Comparison of ENCODE assay signal across 28 cellular contexts in the genomic region with DNA sequence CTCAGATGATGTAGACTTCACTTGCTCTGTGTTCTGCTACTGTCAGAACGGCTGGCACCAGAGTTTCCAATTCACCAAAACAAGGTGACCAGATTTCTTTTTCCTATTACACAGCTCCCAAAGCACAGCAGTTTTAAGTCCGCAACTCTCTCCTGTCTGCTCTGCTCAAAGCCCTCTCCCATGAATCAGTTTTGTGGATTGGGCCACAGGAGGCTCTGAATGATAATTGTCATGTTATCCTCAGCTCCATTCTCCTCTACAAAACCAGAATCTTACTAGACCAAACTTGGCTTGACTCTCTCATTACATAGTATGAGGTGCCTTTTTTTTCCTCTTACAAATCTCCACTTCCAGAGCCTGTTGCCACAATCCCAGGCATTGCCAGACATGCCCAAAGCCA.
"Had no signal": no experiment of that assay in that cellular context is flagged by ENCODE, and none has a peak within 500 bp of the region (broad histone marks: within the 10 kb centered on the region; RNA-seq: fewer than 3 reads in every experiment).

No MANE protein-coding gene starts in this region.

- H3K36me3 Mint-ChIP-seq: activated naive CD4-positive, alpha-beta T cell treated with anti-CD3 and anti-CD28 coated beads, Interleukin-2, amount 50 U/mL, for 24 hours; memory B cell; naive B cell had no signal

- H3K9me3 Mint-ChIP-seq: activated naive CD4-positive, alpha-beta T cell treated with anti-CD3 and anti-CD28 coated beads, Interleukin-2, amount 50 U/mL, for 24 hours; activated T-helper 1 cell treated with anti-CD3 and anti-CD28 coated beads, Interleukin-12 subunit alpha, Interleukin-12 subunit beta, Interleukin-2, Interleukin-4 antibody, amounts not matched to agents 30 ng/mL and 10 ng/mL and 1 ng/mL, durations not matched to agents 14 hours and 24 hours and 36 hours; dendritic cell treated with granulocyte-macrophage colony-stimulating factor and Interleukin-4, amounts not matched to agents 40 ng/mL and 50 ng/mL, for 4 days; memory B cell; naive B cell; neural crest cell had no signal

- H3K4me1 ChIP-seq: body of pancreas, prostate gland, upper lobe of left lung had no signal

- H3K9me3 ChIP-seq: body of pancreas, mucosa of descending colon, ovary, prostate gland, upper lobe of left lung had no signal

- DNase-seq: activated CD4-positive, alpha-beta T cell treated with anti-CD3 and anti-CD28 coated beads for 1 hour; activated CD4-positive, alpha-beta T cell treated with anti-CD3 and anti-CD28 coated beads, Interleukin-2, amount 50 U/mL, for 1 hour; activated CD8-positive, alpha-beta T cell treated with anti-CD3 and anti-CD28 coated beads, Interleukin-2, amount 10 ng/mL, durations not matched to agents 7 days and 5 days; activated gamma-delta T cell; anterior cingulate cortex; body of pancreas; caudate nucleus; effector CD4-positive, alpha-beta T cell; foreskin melanocyte; hypothalamus; left cardiac atrium; mucosa of descending colon; naive B cell; ovary; stimulated activated CD4-positive, alpha-beta T cell treated with anti-CD3 and anti-CD28 coated beads, Interleukin-4, amount 100 ng/mL, for 4 hours; stimulated activated naive CD8-positive, alpha-beta T cell treated with anti-CD3 and anti-CD28 coated beads, Interleukin-15, Interleukin-2, amounts not matched to agents 100 U/mL and 50 U/mL, for 24 hours; T-helper 1 cell; upper lobe of left lung; WERI-Rb-1 had no signal

- H3K4me1 Mint-ChIP-seq: activated naive CD4-positive, alpha-beta T cell treated with anti-CD3 and anti-CD28 coated beads, Interleukin-2, amount 50 U/mL, for 24 hours; memory B cell; naive B cell; neural crest cell had no signal

- H3K27ac Mint-ChIP-seq: activated CD8-positive, alpha-beta T cell treated with anti-CD3 and anti-CD28 coated beads, Interleukin-2, amount 10 ng/mL, durations not matched to agents 7 days and 5 days; activated naive CD4-positive, alpha-beta T cell treated with anti-CD3 and anti-CD28 coated beads, Interleukin-2, amount 50 U/mL, for 24 hours; activated T-helper 1 cell treated with anti-CD3 and anti-CD28 coated beads, Interleukin-12 subunit alpha, Interleukin-12 subunit beta, Interleukin-2, Interleukin-4 antibody, amounts not matched to agents 30 ng/mL and 10 ng/mL and 1 ng/mL, durations not matched to agents 14 hours and 24 hours and 36 hours; dendritic cell treated with granulocyte-macrophage colony-stimulating factor and Interleukin-4, amounts not matched to agents 40 ng/mL and 50 ng/mL, for 4 days; memory B cell had no signal

- H3K27me3 Mint-ChIP-seq: activated naive CD4-positive, alpha-beta T cell treated with anti-CD3 and anti-CD28 coated beads, Interleukin-2, amount 50 U/mL, for 24 hours; dendritic cell treated with granulocyte-macrophage colony-stimulating factor and Interleukin-4, amounts not matched to agents 40 ng/mL and 50 ng/mL, for 4 days had no signal

- ATAC-seq: activated CD8-positive, alpha-beta T cell treated with anti-CD3 and anti-CD28 coated beads, Interleukin-2, amount 10 ng/mL, durations not matched to agents 7 days and 5 days; body of pancreas; esophagus mucosa; left cardiac atrium; mucosa of descending colon; stimulated activated naive CD8-positive, alpha-beta T cell treated with anti-CD3 and anti-CD28 coated beads, Interleukin-15, Interleukin-2, amounts not matched to agents 100 U/mL and 50 U/mL, for 24 hours had no signal

- H3K4me3 Mint-ChIP-seq: activated CD8-positive, alpha-beta T cell treated with anti-CD3 and anti-CD28 coated beads, Interleukin-2, amount 10 ng/mL, durations not matched to agents 7 days and 5 days; activated naive CD4-positive, alpha-beta T cell treated with anti-CD3 and anti-CD28 coated beads, Interleukin-2, amount 50 U/mL, for 24 hours; activated T-helper 1 cell treated with anti-CD3 and anti-CD28 coated beads, Interleukin-12 subunit alpha, Interleukin-12 subunit beta, Interleukin-2, Interleukin-4 antibody, amounts not matched to agents 30 ng/mL and 10 ng/mL and 1 ng/mL, durations not matched to agents 14 hours and 24 hours and 36 hours; dendritic cell treated with granulocyte-macrophage colony-stimulating factor and Interleukin-4, amounts not matched to agents 40 ng/mL and 50 ng/mL, for 4 days; memory B cell; naive B cell; neural crest cell had no signal

- H3K27ac ChIP-seq: body of pancreas, ovary, prostate gland, upper lobe of left lung, WERI-Rb-1 had no signal

- H3K4me3 ChIP-seq: body of pancreas, mucosa of descending colon, ovary, prostate gland, upper lobe of left lung had no signal

- H3K36me3 ChIP-seq: ovary, prostate gland, upper lobe of left lung, WERI-Rb-1 had no signal

- FAIRE-seq: islet of Langerhans, TTC549 had no signal

- H3K27me3 ChIP-seq: body of pancreas, ovary, upper lobe of left lung had no signal
